In the genomic region with DNA sequence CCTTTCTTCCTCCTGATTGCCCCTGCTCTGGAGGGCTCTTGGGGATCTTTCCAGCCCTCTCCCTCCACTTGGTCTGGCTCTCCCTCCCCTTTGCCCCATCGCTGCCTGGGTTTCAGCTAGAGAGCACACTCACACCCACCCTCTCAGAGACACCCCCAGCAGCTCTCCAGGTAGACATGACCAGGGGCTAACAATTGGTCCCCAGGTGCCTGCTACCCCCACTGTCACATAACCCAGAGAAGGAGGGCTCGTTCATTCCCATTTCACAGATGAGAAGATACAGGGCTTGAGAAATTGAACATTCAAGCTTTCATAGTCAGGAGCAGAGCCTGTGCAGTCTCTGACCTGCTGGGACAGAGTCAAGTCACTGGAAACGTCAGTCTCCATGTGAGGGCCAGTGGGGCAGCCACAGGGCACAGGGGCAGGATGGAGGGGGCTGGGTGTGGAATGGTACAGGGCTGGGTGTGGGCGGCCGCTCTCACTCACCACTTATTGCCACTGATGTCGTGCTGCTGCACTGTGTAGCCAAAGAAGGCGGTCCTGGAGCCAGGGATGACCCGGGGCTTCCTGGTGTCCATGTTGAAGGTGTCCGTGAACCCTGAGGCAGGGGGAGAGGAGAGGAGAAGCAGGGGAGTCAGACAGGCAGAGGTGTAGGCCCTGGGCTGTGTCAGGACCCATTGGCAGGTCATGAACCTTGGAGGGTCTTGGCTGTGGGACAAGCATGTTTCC, we compare ENCODE assay signal across 28 cellular contexts. TPM values are rescaled to one million over a fixed set of nuclear protein-coding genes. Genes with fewer than 3 reads are reported as not detected.
DNase-seq lines count a peak whose midpoint lies in the region; TF ChIP-seq lines count a peak whose summit lies in the region.
"Had no signal": no experiment of that assay in that cellular context is flagged by ENCODE, and none has a peak within 500 bp of the region (broad histone marks: within the 10 kb centered on the region; RNA-seq: fewer than 3 reads in every experiment).

No MANE protein-coding gene starts in this region.

- peaks cover 8% of the 10 kb centered on the region for H3K9me3 ChIP-seq in left ventricle myocardium inferior (replicated peaks)
- peaks cover 0 to 11% (median 0%) of the 10 kb centered on the region in 4 donors for H3K9me3 ChIP-seq in esophagus muscularis mucosa
- H3K9me3 ChIP-seq in uterus = no peaks in the 10 kb centered on the region
- H3K9me3 ChIP-seq: right lobe of liver, tibial artery had no signal

- peak; percentile 63 for DNase-seq in cardiac septum (ENCODE audit: low spot score)
- no peak for DNase-seq in left ventricle myocardium inferior
- DNase-seq in esophagus muscularis mucosa (ENCODE audit: extremely low spot score) = peak; percentile 81
- peak; percentile 76 for DNase-seq in posterior vena cava (ENCODE audit: low spot score)
- DNase-seq in uterus = peak; percentile 11 to 27
- no peak for DNase-seq in foreskin fibroblast
- no peak for DNase-seq in glomerular visceral epithelial cell (ENCODE audit: extremely low spot score)
- no peak for DNase-seq in stimulated activated CD4-positive, alpha-beta T cell treated with anti-CD3 and anti-CD28 coated beads, Interleukin-4, amount 100 ng/mL, for 1 hour
- DNase-seq: activated CD8-positive, alpha-beta T cell treated with anti-CD3 and anti-CD28 coated beads, Interleukin-2, amount 10 ng/mL, durations not matched to agents 7 days and 5 days; activated naive CD4-positive, alpha-beta T cell treated with Interleukin-2 at 50 U/mL for 16 hours; activated T-cell treated with anti-CD3 and anti-CD28 coated beads, Interleukin-2, amount 50 U/mL, for 48 hours; amniotic stem cell; DMS 273 treated with DMSO at 0.1 percent for 48 hours; EL; midbrain; MV-4-11; NCI-H146; NCI-H510A; right lobe of liver; stimulated activated CD4-positive, alpha-beta T cell treated with anti-CD3 and anti-CD28 coated beads, Interleukin-4, amount 100 ng/mL, for 4 hours; stimulated activated naive CD4-positive, alpha-beta T cell treated with Interleukin-2 at 50 U/mL for 16 hours; T-helper 2 cell had no signal

- TF ChIP-seq POLR2A in esophagus muscularis mucosa (IDR thresholded peaks at IDR 0.05; ENCODE audit: low read depth) (no peak), uterus (IDR thresholded peaks at IDR 0.05) (no peak)

- H3K4me1 ChIP-seq in left ventricle myocardium inferior (no peaks in the 10 kb centered on the region), esophagus muscularis mucosa (no peaks in the 10 kb centered on the region), uterus (peaks cover 0 to under 1% of the 10 kb centered on the region in 2 donors)
- H3K4me1 ChIP-seq: parathyroid adenoma had no signal

- no peaks in the 10 kb centered on the region for H3K36me3 ChIP-seq in left ventricle myocardium inferior
- no peaks in the 10 kb centered on the region for H3K36me3 ChIP-seq in esophagus muscularis mucosa
- no peaks in the 10 kb centered on the region for H3K36me3 ChIP-seq in uterus
- H3K36me3 ChIP-seq: cardiac muscle cell, right lobe of liver had no signal

- TF ChIP-seq CTCF in left ventricle myocardium inferior (IDR thresholded peaks at IDR 0.05; ENCODE audit: borderline replicate concordance) (no peak), esophagus muscularis mucosa (IDR thresholded peaks at IDR 0.05) (no peak), uterus (IDR thresholded peaks at IDR 0.05) (no peak), foreskin fibroblast (IDR thresholded peaks at IDR 0.05; ENCODE audit: low read depth, low read length) (no peak)

- intact Hi-C loops in cardiac septum (cut with DNase I) = no loop called here
- intact Hi-C loops in left ventricle myocardium inferior (cut with micrococcal nuclease) = no loop called here
- intact Hi-C loops in esophagus muscularis mucosa (cut with DNase I) = no loop called here
- intact Hi-C loops in posterior vena cava (cut with DNase I) = no loop called here
- intact Hi-C loops in uterus (cut with DNase I; ENCODE audit: low total_unique reads) = no loop called here

- TF ChIP-seq EP300 in esophagus muscularis mucosa (IDR thresholded peaks at IDR 0.05) = no peak

- H3K27ac ChIP-seq in left ventricle myocardium inferior (replicated peaks) (no peak overlapping the region), esophagus muscularis mucosa (replicated peaks in 1 of 4) (no peak overlapping the region), uterus (peak overlapping the region; percentile 92 to 95)
- H3K27ac ChIP-seq: cardiac muscle cell, HL-60, parathyroid adenoma, right lobe of liver, tibial artery had no signal

- WGBS in esophagus muscularis mucosa = 92% methylated on average over 9 of the region's 9 CpGs

- H3K27me3 ChIP-seq in left ventricle myocardium inferior (ENCODE audit: low read depth) (no peaks in the 10 kb centered on the region), esophagus muscularis mucosa (no peaks in the 10 kb centered on the region), uterus (no peaks in the 10 kb centered on the region)
- H3K27me3 ChIP-seq: cardiac muscle cell, right lobe of liver, tibial artery had no signal

- no peak overlapping the region for H3K4me3 ChIP-seq in left ventricle myocardium inferior
- no peak overlapping the region for H3K4me3 ChIP-seq in esophagus muscularis mucosa
- no peak overlapping the region for H3K4me3 ChIP-seq in uterus
- no peak overlapping the region for H3K4me3 ChIP-seq in foreskin fibroblast (ENCODE audit: low read depth in 1 of 2, low read length in 2 of 2)
- H3K4me3 ChIP-seq: cardiac muscle cell, GM12878, right lobe of liver, tibial artery had no signal

RNA-seq across cellular contexts. Expression of a gene that starts 29.4 kb away (rescaled TPM):
- total RNA-seq in cardiac septum = 9.3 TPM
- 31.4 TPM for total RNA-seq in left ventricle myocardium inferior
- total RNA-seq in esophagus muscularis mucosa = 10 to 100 TPM in 2 of 4 donors, 1 to 10 TPM in 2; 3.3 to 15.8 (median 8.6) TPM
- total RNA-seq in posterior vena cava = 10 to 100 TPM; 23.1 to 62.5 TPM
- 100 to 1,000 TPM in 1 of 4 donors, 10 to 100 TPM in 3; 37.3 to 106 (median 61.1) TPM for total RNA-seq in uterus
- total RNA-seq: CD8-positive, alpha-beta T cell had no signal

Comparison
In these comparisons a context has a peak if more than half of its experiments do, and no peak if none do; other contexts are left out.
1. DNase-seq: peak in cardiac septum (single experiment), esophagus muscularis mucosa (single experiment), posterior vena cava (single experiment) and uterus (2 of 2); none in left ventricle myocardium inferior (single experiment), foreskin fibroblast (0 of 2), glomerular visceral epithelial cell (single experiment) and stimulated activated CD4-positive, alpha-beta T cell treated with anti-CD3 and anti-CD28 coated beads, Interleukin-4, amount 100 ng/mL, for 1 hour (single experiment).
2. H3K27ac ChIP-seq: peak in uterus (2 of 2); none in left ventricle myocardium inferior (single experiment) and esophagus muscularis mucosa (0 of 4).